ENCODE assay signal across 21 cellular contexts in genomic region chr21:42560517-42561179, GRCh38. TPM values are rescaled to one million over a fixed set of nuclear protein-coding genes. Genes with fewer than 3 reads are reported as not detected.
DNase-seq lines count a peak whose midpoint lies in the region; ATAC-seq and TF ChIP-seq lines count a peak whose summit lies in the region.
"Had no signal": no experiment of that assay in that cellular context is flagged by ENCODE, and none has a peak within 500 bp of the region (broad histone marks: within the 10 kb centered on the region; RNA-seq: fewer than 3 reads in every experiment).

No MANE protein-coding gene starts in this region.

- H3K9me3 ChIP-seq in BLaER1 (no peaks in the 10 kb centered on the region), KOPT-K1 (ENCODE audit: insufficient read depth, low read length, poor library complexity, severe bottlenecking) (no peaks in the 10 kb centered on the region), WERI-Rb-1 (ENCODE audit: severe bottlenecking) (no peaks in the 10 kb centered on the region)

- peaks cover 75% of the 10 kb centered on the region for H3K4me1 ChIP-seq in BLaER1

- POLR2A ChIA-PET in naive thymus-derived CD8-positive, alpha-beta T cell (lab: Charles Lee) = interaction anchor here (0.6 kb wide), 1 partner anchor 96 kb away, joined by 3 read pairs; no protein-coding TSS in a partner anchor
- POLR2A ChIA-PET in activated CD8-positive, alpha-beta T cell treated with anti-CD3 and anti-CD28 coated beads for 36 hours (lab: Charles Lee) = no interaction called here

- H3K9me3 Mint-ChIP-seq in naive thymus-derived CD8-positive, alpha-beta T cell = no peaks in the 10 kb centered on the region
- no peaks in the 10 kb centered on the region for H3K9me3 Mint-ChIP-seq in activated CD8-positive, alpha-beta T cell treated with anti-CD3 and anti-CD28 coated beads for 36 hours
- H3K9me3 Mint-ChIP-seq: activated CD4-positive, alpha-beta T cell treated with anti-CD3 and anti-CD28 coated beads, Interleukin-2, amount 10 ng/mL, durations not matched to agents 24 days and 14 days; CD4-positive, alpha-beta T cell; immature natural killer cell had no signal

- H3K27ac ChIP-seq in BLaER1 = no peak overlapping the region
- peak overlapping the region; percentile 30 for H3K27ac ChIP-seq in KOPT-K1 (ENCODE audit: low read depth, low read length, poor library complexity, severe bottlenecking)
- peak overlapping the region; percentile 25; the same call in 1 of the 2 replicates for H3K27ac ChIP-seq in WERI-Rb-1
- H3K27ac ChIP-seq: cardiac muscle cell, epithelial cell of prostate had no signal

- intact Hi-C loops in posterior vena cava (cut with DNase I) = no loop called here
- intact Hi-C loops in activated CD8-positive, alpha-beta T cell treated with anti-CD3 and anti-CD28 coated beads for 36 hours (cut with micrococcal nuclease) = no loop called here

- peak overlapping the region; percentile 63 for H3K4me2 ChIP-seq in BLaER1

- peaks cover 31% of the 10 kb centered on the region for H4K20me1 ChIP-seq in BLaER1

- no peaks in the 10 kb centered on the region for H3K27me3 Mint-ChIP-seq in naive thymus-derived CD8-positive, alpha-beta T cell
- H3K27me3 Mint-ChIP-seq in activated CD8-positive, alpha-beta T cell treated with anti-CD3 and anti-CD28 coated beads for 36 hours = no peaks in the 10 kb centered on the region
- H3K27me3 Mint-ChIP-seq: activated CD4-positive, alpha-beta T cell treated with anti-CD3 and anti-CD28 coated beads, Interleukin-2, amount 10 ng/mL, durations not matched to agents 24 days and 14 days; CD4-positive, alpha-beta T cell had no signal

- H3K4me3 Mint-ChIP-seq in naive thymus-derived CD8-positive, alpha-beta T cell = no peak overlapping the region
- no peak overlapping the region for H3K4me3 Mint-ChIP-seq in activated CD8-positive, alpha-beta T cell treated with anti-CD3 and anti-CD28 coated beads for 36 hours
- H3K4me3 Mint-ChIP-seq: activated CD4-positive, alpha-beta T cell treated with anti-CD3 and anti-CD28 coated beads, Interleukin-2, amount 10 ng/mL, durations not matched to agents 24 days and 14 days; CD4-positive, alpha-beta T cell; HFFc6; immature natural killer cell had no signal

- DNase-seq in WERI-Rb-1 (peak; percentile 54), posterior vena cava (ENCODE audit: low spot score) (peak; percentile 61), GOT3 (lab: John Stamatoyannopoulos, UW) (no peak)
- DNase-seq in naive thymus-derived CD8-positive, alpha-beta T cell = no peak
- DNase-seq in activated CD8-positive, alpha-beta T cell treated with anti-CD3 and anti-CD28 coated beads for 36 hours = no peak
- DNase-seq: activated CD4-positive, alpha-beta T cell treated with anti-CD3 and anti-CD28 coated beads, Interleukin-2, amount 10 ng/mL, durations not matched to agents 24 days and 14 days; activated CD8-positive, alpha-beta memory T cell treated with anti-CD3 and anti-CD28 coated beads, Interleukin-2, amount 50 U/mL, for 48 hours; activated naive CD4-positive, alpha-beta T cell; amygdala; DMS 273 treated with DMSO at 0.1 percent for 48 hours; GDM1; HFFc6; immature natural killer cell; MV-4-11; NCI-H2029; retina had no signal

- H3K9ac ChIP-seq in BLaER1 = no peak overlapping the region

- H3K4me3 ChIP-seq in BLaER1 (no peak overlapping the region), WERI-Rb-1 (ENCODE audit: low read depth, low read length) (no peak overlapping the region)
- H3K4me3 ChIP-seq: cardiac muscle cell had no signal

- CTCF ChIA-PET in activated CD8-positive, alpha-beta T cell treated with anti-CD3 and anti-CD28 coated beads for 36 hours (lab: Charles Lee) = interaction anchor here (1.2 kb wide), 1 partner anchor 257 kb away, joined by 3 read pairs; no protein-coding TSS in a partner anchor

- no peak for TF ChIP-seq CTCF in WERI-Rb-1 (IDR thresholded peaks at IDR 0.05; ENCODE audit: low read depth, low read length)
- no peak for TF ChIP-seq CTCF in activated CD8-positive, alpha-beta T cell treated with anti-CD3 and anti-CD28 coated beads for 36 hours (IDR thresholded peaks at IDR 0.05)

- H3K27me3 ChIP-seq in BLaER1 = no peaks in the 10 kb centered on the region
- H3K27me3 ChIP-seq in WERI-Rb-1 (ENCODE audit: insufficient read depth, low read depth, severe bottlenecking) = no peaks in the 10 kb centered on the region
- H3K27me3 ChIP-seq: cardiac muscle cell had no signal

- no peak for ATAC-seq in naive thymus-derived CD8-positive, alpha-beta T cell
- no peak for ATAC-seq in activated CD8-positive, alpha-beta T cell treated with anti-CD3 and anti-CD28 coated beads for 36 hours

- peak overlapping the region in 4 of 10 donors; percentile 50 to 82 (median 53) for H3K27ac Mint-ChIP-seq in naive thymus-derived CD8-positive, alpha-beta T cell
- no peak overlapping the region for H3K27ac Mint-ChIP-seq in activated CD8-positive, alpha-beta T cell treated with anti-CD3 and anti-CD28 coated beads for 36 hours
- H3K27ac Mint-ChIP-seq: activated CD4-positive, alpha-beta T cell treated with anti-CD3 and anti-CD28 coated beads, Interleukin-2, amount 10 ng/mL, durations not matched to agents 24 days and 14 days; CD4-positive, alpha-beta T cell; HFFc6 had no signal

- H3K36me3 ChIP-seq in BLaER1 (peaks cover 53% of the 10 kb centered on the region), KOPT-K1 (ENCODE audit: insufficient read depth, low read length) (no peaks in the 10 kb centered on the region), WERI-Rb-1 (no peaks in the 10 kb centered on the region)
- H3K36me3 ChIP-seq: cardiac muscle cell had no signal

- peaks cover 0 to 70% (median 22%) of the 10 kb centered on the region in 3 donors for H3K36me3 Mint-ChIP-seq in naive thymus-derived CD8-positive, alpha-beta T cell
- H3K36me3 Mint-ChIP-seq in activated CD8-positive, alpha-beta T cell treated with anti-CD3 and anti-CD28 coated beads for 36 hours (ENCODE audit: low read depth) = peaks cover 10% of the 10 kb centered on the region

- H3K4me1 Mint-ChIP-seq in naive thymus-derived CD8-positive, alpha-beta T cell = peaks cover 0 to 3% (median 1%) of the 10 kb centered on the region in 4 donors
- H3K4me1 Mint-ChIP-seq in activated CD8-positive, alpha-beta T cell treated with anti-CD3 and anti-CD28 coated beads for 36 hours (ENCODE audit: low read depth) = no peaks in the 10 kb centered on the region

RNA-seq across cellular contexts. Expression of gene SLC37A1, which starts 47.0 kb away (rescaled TPM):
- total RNA-seq in posterior vena cava = 1 to 10 TPM; 5.2 to 6.0 TPM
- 10 to 100 TPM; 16.5 to 18.7 TPM for total RNA-seq in naive thymus-derived CD8-positive, alpha-beta T cell
- 1 to 10 TPM; 2.7 to 6.9 (median 3.8) TPM for polyA plus RNA-seq in naive thymus-derived CD8-positive, alpha-beta T cell
- total RNA-seq in activated CD8-positive, alpha-beta T cell treated with anti-CD3 and anti-CD28 coated beads for 36 hours = 10 to 100 TPM; 12.8 to 14.9 TPM
- total RNA-seq: HFFc6 had no signal

Comparison
In these comparisons a context has a peak if more than half of its experiments do, and no peak if none do; other contexts are left out.
1. DNase-seq: peak in WERI-Rb-1 (single experiment) and posterior vena cava (single experiment); none in naive thymus-derived CD8-positive, alpha-beta T cell (0 of 10), GOT3 (single experiment) and activated CD8-positive, alpha-beta T cell treated with anti-CD3 and anti-CD28 coated beads for 36 hours (single experiment).